ENCODE assay signal across 8 cellular contexts in genomic region chr11:33829430-33830141, GRCh38. TPM values are rescaled to one million over a fixed set of nuclear protein-coding genes. Genes with fewer than 3 reads are reported as not detected.
DNase-seq lines count a peak whose midpoint lies in the region; ATAC-seq lines count a peak whose summit lies in the region.

No MANE protein-coding gene starts in this region.

- H3K4me1 Mint-ChIP-seq in T-cell = peaks cover 5 to 9% (median 6%) of the 10 kb centered on the region in 3 donors

- peaks cover 53 to 54% of the 10 kb centered on the region in 2 donors for H3K27me3 Mint-ChIP-seq in T-cell

- no peaks in the 10 kb centered on the region for H3K9me3 Mint-ChIP-seq in T-cell

- POLR2A ChIA-PET in T-cell (lab: Charles Lee) = interaction anchor here in 1 of 2 donors (0.6 kb wide), 1 partner anchor 1182 kb away, joined by 3 read pairs; no protein-coding TSS in a partner anchor

- no peaks in the 10 kb centered on the region for H3K36me3 Mint-ChIP-seq in T-cell

- ATAC-seq in GM19351 (IDR thresholded peaks at IDR 0.05; ENCODE audit: unreplicated experiment) (peak; percentile 73), T-cell (replicated peaks in 1 of 4) (peak; percentile 79 to 89 (median 86))

- peak overlapping the region; percentile 71 to 74 (median 73) for H3K4me3 Mint-ChIP-seq in T-cell

- CTCF ChIA-PET in T-cell (lab: Charles Lee) = interaction anchor here (0.6 to 5.8 kb wide), 10 partner anchors 16 to 464 kb away, joined by 3 to 34 read pairs (median 4); no protein-coding TSS in a partner anchor

- peak; percentile 64 for DNase-seq in CD1c-positive myeloid dendritic cell (ENCODE audit: extremely low spot score)
- DNase-seq in Kasumi-1 (lab: John Stamatoyannopoulos, UW) = peak; percentile 74 to 85
- peak; percentile 11 to 64 (median 45) for DNase-seq in T-cell
- DNase-seq in astrocyte of the hippocampus (ENCODE audit: low read depth, low spot score) = peak; percentile 86
- DNase-seq in hypothalamus (lab: John Stamatoyannopoulos, UW) = peak in 35 of 51 donors; percentile 2 to 73 (median 26)
- DNase-seq in renal cortical epithelial cell (ENCODE audit: low read depth) = peak; percentile 72
- DNase-seq in NCI-H1048 (lab: John Stamatoyannopoulos, UW) = no peak

- peak overlapping the region in 1 of 2 donors; percentile 29 for H3K27ac Mint-ChIP-seq in T-cell

RNA-seq across cellular contexts. Expression of gene FBXO3, which starts 55.3 kb away (rescaled TPM):
- total RNA-seq in T-cell = 10 to 100 TPM; 37.1 to 60.0 (median 41.1) TPM
- 57.1 and 64.3 TPM in 2 replicates for total RNA-seq in renal cortical epithelial cell
